ENCODE assay signal across 31 cellular contexts in the genomic region with DNA sequence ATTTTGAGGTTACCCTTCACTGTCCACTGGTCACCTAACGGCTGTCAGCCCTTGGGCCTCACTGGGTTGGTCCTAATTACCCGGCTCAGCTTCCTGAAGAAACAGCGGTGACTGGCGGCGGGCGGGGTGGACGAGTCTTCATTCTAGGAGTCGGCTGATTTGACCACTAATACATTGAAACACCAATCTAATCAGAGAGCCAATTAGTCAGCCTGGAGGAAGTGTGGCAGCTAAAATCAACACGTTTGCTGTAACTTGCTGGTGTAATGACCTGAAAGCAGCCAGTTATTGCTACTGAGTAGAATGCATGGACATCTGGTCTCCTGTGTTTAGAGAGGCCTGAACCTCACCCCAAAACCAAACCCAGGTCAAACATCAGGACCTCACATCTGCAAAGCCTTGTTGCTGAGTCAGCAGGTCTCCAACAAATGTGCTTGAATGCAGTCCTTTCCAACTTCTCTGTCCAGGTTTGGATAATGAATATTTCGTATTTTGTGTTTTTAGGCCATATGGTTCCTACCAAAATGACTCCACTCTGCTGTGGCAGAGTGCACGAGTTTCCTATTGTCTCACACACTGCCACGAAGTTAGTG.
A peak's percentile ranks its signal among the peaks of the same experiment; 100 is the strongest.
DNase-seq lines count a peak whose midpoint lies in the region; ATAC-seq, FAIRE-seq and TF ChIP-seq lines count a peak whose summit lies in the region.
"Had no signal": no experiment of that assay in that cellular context is flagged by ENCODE, and none has a peak within 500 bp of the region (broad histone marks: within the 10 kb centered on the region; RNA-seq: fewer than 3 reads in every experiment).

No MANE protein-coding gene starts in this region.

- dilution Hi-C loops in mammary epithelial cell (cut with HindIII; ENCODE audit: low sequenced_read_pairs) = loop anchor here (5.0 kb wide), 1 partner anchor 39 kb away; no protein-coding TSS in a partner anchor

- no peak overlapping the region for H3K4me2 ChIP-seq in mammary epithelial cell (ENCODE audit: insufficient read depth, low read depth, low read length)
- H3K4me2 ChIP-seq: neural progenitor cell had no signal

- H3K27me3 Mint-ChIP-seq in activated T-cell treated with anti-CD3 and anti-CD28 coated beads, Interleukin-2, amount 50 U/mL, for 24 hours = peaks cover 25% of the 10 kb centered on the region
- H3K27me3 Mint-ChIP-seq in CD4-positive, alpha-beta memory T cell = peaks cover 0 to 15% of the 10 kb centered on the region in 2 donors
- H3K27me3 Mint-ChIP-seq: activated CD4-positive, alpha-beta T cell treated with anti-CD3 and anti-CD28 coated beads, Interleukin-2, amount 10 ng/mL, durations not matched to agents 24 days and 14 days; activated naive CD8-positive, alpha-beta T cell treated with anti-CD3 and anti-CD28 coated beads, Interleukin-2, amount 10 ng/mL, durations not matched to agents 7 days and 5 days; CD4-positive, CD25-positive, alpha-beta regulatory T cell had no signal

- no peak for ATAC-seq in GM21576 (IDR thresholded peaks at IDR 0.05; ENCODE audit: unreplicated experiment)
- ATAC-seq: HCT116, left colon had no signal

- BruUV-seq in mammary epithelial cell (replicated peaks; lab: Mats Ljungman, UMichigan) = no TSS peak

- DNase-seq in breast epithelium (ENCODE audit: low spot score in 2 of 2) = peak; percentile 2 to 30
- DNase-seq in mammary epithelial cell = no peak
- DNase-seq in iPS-NIHi7 (ENCODE audit: extremely low spot score) = peak; percentile 4
- DNase-seq in posterior vena cava (ENCODE audit: low spot score) = peak; percentile 48
- no peak for DNase-seq in urothelium cell line (ENCODE audit: low spot score)
- no peak for DNase-seq in activated T-cell treated with anti-CD3 and anti-CD28 coated beads, Interleukin-2, amount 50 U/mL, for 24 hours
- no peak for DNase-seq in CD4-positive, alpha-beta memory T cell
- DNase-seq: 8988T; activated CD4-positive, alpha-beta T cell treated with anti-CD3 and anti-CD28 coated beads, Interleukin-2, amount 10 ng/mL, durations not matched to agents 24 days and 14 days; activated gamma-delta T cell treated with Interleukin-2 at 50 U/mL for 16 hours; activated naive CD8-positive, alpha-beta T cell treated with anti-CD3 and anti-CD28 coated beads, Interleukin-2, amount 10 ng/mL, durations not matched to agents 7 days and 5 days; CD4-positive, CD25-positive, alpha-beta regulatory T cell; effector CD8-positive, alpha-beta T cell; hippocampal formation; left colon; mesendoderm; NCI-H1417 treated with DMSO at 0.1 percent for 48 hours; NCI-H2107; NCI-H446; NCI-H748 treated with DMSO at 0.1 percent for 48 hours; stimulated activated CD4-positive, alpha-beta T cell treated with anti-CD3 and anti-CD28 coated beads, Interleukin-12 subunit alpha, Interleukin-12 subunit beta, amount 100 ng/mL, for 4 hours; stimulated activated CD4-positive, alpha-beta T cell treated with anti-CD3 and anti-CD28 coated beads, Interleukin-4, amount 100 ng/mL, for 24 hours; SW 1271; trophoblast cell had no signal

- no peaks in the 10 kb centered on the region for H4K20me1 ChIP-seq in mammary epithelial cell (ENCODE audit: insufficient read depth, low read length)

- H3K27me3 ChIP-seq in breast epithelium (peaks cover 0 to 53% of the 10 kb centered on the region in 2 donors), mammary epithelial cell (ENCODE audit: insufficient read depth, low read length) (no peaks in the 10 kb centered on the region)
- no peaks in the 10 kb centered on the region for H3K27me3 ChIP-seq in CD4-positive, alpha-beta memory T cell (ENCODE audit: insufficient read depth, low read length)
- H3K27me3 ChIP-seq: cardiac muscle cell, neural progenitor cell, Peyer's patch, right lobe of liver had no signal

- no peak overlapping the region for H3K27ac Mint-ChIP-seq in activated T-cell treated with anti-CD3 and anti-CD28 coated beads, Interleukin-2, amount 50 U/mL, for 24 hours
- no peak overlapping the region for H3K27ac Mint-ChIP-seq in CD4-positive, alpha-beta memory T cell
- H3K27ac Mint-ChIP-seq: activated CD4-positive, alpha-beta T cell treated with anti-CD3 and anti-CD28 coated beads, Interleukin-2, amount 10 ng/mL, durations not matched to agents 24 days and 14 days; activated naive CD8-positive, alpha-beta T cell treated with anti-CD3 and anti-CD28 coated beads, Interleukin-2, amount 10 ng/mL, durations not matched to agents 7 days and 5 days; CD4-positive, CD25-positive, alpha-beta regulatory T cell; neural progenitor cell had no signal

- H3K27ac ChIP-seq in breast epithelium = no peak overlapping the region
- H3K27ac ChIP-seq in mammary epithelial cell (ENCODE audit: insufficient read depth, low read depth, low read length) = no peak overlapping the region
- H3K27ac ChIP-seq in CD4-positive, alpha-beta memory T cell (ENCODE audit: low read depth, low read length) = no peak overlapping the region
- H3K27ac ChIP-seq: cardiac muscle cell, neural progenitor cell, Peyer's patch, right lobe of liver had no signal

- H3K36me3 Mint-ChIP-seq in activated T-cell treated with anti-CD3 and anti-CD28 coated beads, Interleukin-2, amount 50 U/mL, for 24 hours (ENCODE audit: low read depth) = no peaks in the 10 kb centered on the region
- H3K36me3 Mint-ChIP-seq in CD4-positive, alpha-beta memory T cell = no peaks in the 10 kb centered on the region
- H3K36me3 Mint-ChIP-seq: activated naive CD8-positive, alpha-beta T cell treated with anti-CD3 and anti-CD28 coated beads, Interleukin-2, amount 10 ng/mL, durations not matched to agents 7 days and 5 days; CD4-positive, CD25-positive, alpha-beta regulatory T cell; neural progenitor cell had no signal

- TF ChIP-seq POLR2A in breast epithelium (IDR thresholded peaks at IDR 0.05) = no peak

- no peak overlapping the region for H3K9ac ChIP-seq in mammary epithelial cell (ENCODE audit: insufficient read depth, low read length)
- H3K9ac ChIP-seq: neural progenitor cell had no signal

- TF ChIP-seq CTCF in breast epithelium (IDR thresholded peaks at IDR 0.05) (no peak), mammary epithelial cell (conservative IDR thresholded peaks at IDR 0.05 in 1 of 2, IDR thresholded peaks at IDR 0.05 in 1 of 2; ENCODE audit: extremely low read depth in 1 of 2, insufficient read depth in 1 of 2, low read depth in 1 of 2, low read length in 2 of 2) (no peak)

- H3K4me1 ChIP-seq in breast epithelium (no peaks in the 10 kb centered on the region), mammary epithelial cell (ENCODE audit: insufficient read depth, low read length) (no peaks in the 10 kb centered on the region)
- H3K4me1 ChIP-seq in CD4-positive, alpha-beta memory T cell (ENCODE audit: insufficient read depth, low read length) = no peaks in the 10 kb centered on the region
- H3K4me1 ChIP-seq: Peyer's patch, right lobe of liver had no signal

- WGBS in mammary epithelial cell (ENCODE audit: low coverage, missing lambda C conversion rate) = 61% methylated on average over 12 of the region's 12 CpGs

- POLR2A ChIA-PET in CD4-positive, alpha-beta memory T cell (lab: Charles Lee; ENCODE audit: partially characterized antibody) = no interaction called here

- no peaks in the 10 kb centered on the region for H3K36me3 ChIP-seq in breast epithelium
- no peaks in the 10 kb centered on the region for H3K36me3 ChIP-seq in mammary epithelial cell (ENCODE audit: insufficient read depth, low read length)
- no peaks in the 10 kb centered on the region for H3K36me3 ChIP-seq in CD4-positive, alpha-beta memory T cell (ENCODE audit: insufficient read depth, low read length)
- H3K36me3 ChIP-seq: cardiac muscle cell, neural progenitor cell, Peyer's patch, right lobe of liver had no signal

- CTCF ChIA-PET in mammary epithelial cell (lab: Charles Lee; ENCODE audit: low non-redundant PET) = no interaction called here
- CTCF ChIA-PET in CD4-positive, alpha-beta memory T cell (lab: Charles Lee; ENCODE audit: partially characterized antibody) = no interaction called here

- H3K4me1 Mint-ChIP-seq in activated T-cell treated with anti-CD3 and anti-CD28 coated beads, Interleukin-2, amount 50 U/mL, for 24 hours (ENCODE audit: low read depth) = no peaks in the 10 kb centered on the region
- no peaks in the 10 kb centered on the region for H3K4me1 Mint-ChIP-seq in CD4-positive, alpha-beta memory T cell
- H3K4me1 Mint-ChIP-seq: activated CD4-positive, alpha-beta T cell treated with anti-CD3 and anti-CD28 coated beads, Interleukin-2, amount 10 ng/mL, durations not matched to agents 24 days and 14 days; activated naive CD8-positive, alpha-beta T cell treated with anti-CD3 and anti-CD28 coated beads, Interleukin-2, amount 10 ng/mL, durations not matched to agents 7 days and 5 days; CD4-positive, CD25-positive, alpha-beta regulatory T cell had no signal

- no peaks in the 10 kb centered on the region for H3K79me2 ChIP-seq in mammary epithelial cell (ENCODE audit: insufficient read depth, low read length)

- H3K9me3 ChIP-seq in breast epithelium = peaks cover 14 to 16% of the 10 kb centered on the region in 2 donors
- peaks cover 61% of the 10 kb centered on the region for H3K9me3 ChIP-seq in mammary epithelial cell (replicated peaks; ENCODE audit: insufficient read depth, low read length)
- peaks cover 0 to 4% of the 10 kb centered on the region in 2 donors for H3K9me3 ChIP-seq in CD4-positive, alpha-beta memory T cell (ENCODE audit: control insufficient read depth in 1 of 2, low read length in 2 of 2)
- H3K9me3 ChIP-seq: Peyer's patch, right lobe of liver had no signal

- intact Hi-C loops in breast epithelium (cut with DNase I; ENCODE audit: low total_unique reads) (loop anchor here (10.0 kb wide), 1 partner anchor 1137 kb away; no protein-coding TSS in a partner anchor), mammary epithelial cell (cut with micrococcal nuclease) (no loop called here), posterior vena cava (cut with DNase I) (no loop called here)
- intact Hi-C loops in CD4-positive, alpha-beta memory T cell (cut with micrococcal nuclease) = no loop called here

- H3K9me3 Mint-ChIP-seq in activated T-cell treated with anti-CD3 and anti-CD28 coated beads, Interleukin-2, amount 50 U/mL, for 24 hours = peaks cover 3% of the 10 kb centered on the region
- H3K9me3 Mint-ChIP-seq in CD4-positive, alpha-beta memory T cell = peaks cover 0 to 13% (median 9%) of the 10 kb centered on the region in 8 donors
- H3K9me3 Mint-ChIP-seq: activated naive CD8-positive, alpha-beta T cell treated with anti-CD3 and anti-CD28 coated beads, Interleukin-2, amount 10 ng/mL, durations not matched to agents 7 days and 5 days had no signal

- FAIRE-seq in urothelium cell line (lab: Jason Lieb, UNC) = peak; percentile 27
- FAIRE-seq: colon had no signal

- H3K4me3 Mint-ChIP-seq in activated T-cell treated with anti-CD3 and anti-CD28 coated beads, Interleukin-2, amount 50 U/mL, for 24 hours = no peak overlapping the region
- H3K4me3 Mint-ChIP-seq in CD4-positive, alpha-beta memory T cell = no peak overlapping the region
- H3K4me3 Mint-ChIP-seq: activated CD4-positive, alpha-beta T cell treated with anti-CD3 and anti-CD28 coated beads, Interleukin-2, amount 10 ng/mL, durations not matched to agents 24 days and 14 days; activated naive CD8-positive, alpha-beta T cell treated with anti-CD3 and anti-CD28 coated beads, Interleukin-2, amount 10 ng/mL, durations not matched to agents 7 days and 5 days; CD4-positive, CD25-positive, alpha-beta regulatory T cell; neural progenitor cell had no signal

- H3K4me3 ChIP-seq in breast epithelium (no peak overlapping the region), mammary epithelial cell (replicated peaks in 1 of 3; ENCODE audit: insufficient read depth in 1 of 3, low read depth in 2 of 3, low read length in 3 of 3) (no peak overlapping the region)
- no peak overlapping the region for H3K4me3 ChIP-seq in CD4-positive, alpha-beta memory T cell (ENCODE audit: low read length in 2 of 2)
- H3K4me3 ChIP-seq: cardiac muscle cell, neural progenitor cell, Peyer's patch, right lobe of liver had no signal

- in situ Hi-C loops in mammary epithelial cell (cut with MboI; ENCODE audit: low sequenced_read_pairs in 2 of 2) = no loop called here

- H2AFZ ChIP-seq in mammary epithelial cell (ENCODE audit: low read depth, low read length) = no peak overlapping the region
- H2AFZ ChIP-seq: neural progenitor cell had no signal

Comparison
In these comparisons a context has a peak if more than half of its experiments do, and no peak if none do; other contexts are left out.
1. DNase-seq: peak in breast epithelium (2 of 2), iPS-NIHi7 (single experiment) and posterior vena cava (single experiment); none in mammary epithelial cell (single experiment), urothelium cell line (single experiment), activated T-cell treated with anti-CD3 and anti-CD28 coated beads, Interleukin-2, amount 50 U/mL, for 24 hours (single experiment) and CD4-positive, alpha-beta memory T cell (0 of 5).